14 cellular contexts compared by ENCODE assay signal in the genomic region with DNA sequence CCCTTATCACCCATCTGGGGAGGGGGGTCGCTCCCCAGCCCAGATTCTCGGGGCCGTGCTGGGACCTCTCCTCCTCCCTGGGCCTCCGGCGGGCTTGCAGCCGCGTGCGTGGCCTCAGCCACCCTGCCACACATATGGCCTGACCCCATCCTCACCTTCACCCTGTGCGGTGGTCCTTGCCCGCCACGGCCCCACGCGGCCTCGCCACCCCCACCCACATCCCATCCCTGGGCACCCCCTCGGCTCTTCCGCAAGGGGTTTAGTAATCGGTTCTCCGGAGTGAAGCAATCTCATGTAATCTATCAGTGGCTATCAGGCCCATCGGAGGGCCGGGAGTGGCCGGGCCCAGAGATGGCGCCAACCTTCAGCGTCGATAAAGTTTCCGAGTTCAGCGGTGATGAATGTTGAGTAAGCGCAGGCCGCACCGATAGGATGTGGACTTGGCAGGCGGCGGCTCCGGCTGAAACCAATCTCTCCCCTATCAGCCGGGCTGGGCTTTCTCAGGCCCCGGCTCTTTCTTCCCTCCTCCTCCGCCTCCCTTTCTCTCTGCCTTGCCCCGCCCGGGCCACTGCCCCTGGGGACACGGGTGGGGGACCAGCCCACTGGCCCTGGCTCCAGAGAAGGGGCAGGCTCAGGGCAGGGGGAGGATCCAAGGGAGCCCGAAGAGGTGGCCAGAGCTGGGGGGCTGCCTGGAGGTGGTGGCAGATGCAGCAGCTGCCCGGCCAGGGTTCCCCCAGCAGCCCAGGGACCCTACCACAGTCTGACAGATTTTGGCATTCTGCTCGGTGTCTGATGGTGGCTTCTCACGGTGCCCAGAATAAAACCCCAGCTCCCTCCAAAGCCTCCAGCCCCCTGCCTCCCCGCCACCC. TPM values are rescaled to one million over a fixed set of nuclear protein-coding genes. Genes with fewer than 3 reads are reported as not detected.
DNase-seq lines count a peak whose midpoint lies in the region; ATAC-seq and TF ChIP-seq lines count a peak whose summit lies in the region.
"Had no signal": no experiment of that assay in that cellular context is flagged by ENCODE, and none has a peak within 500 bp of the region (broad histone marks: within the 10 kb centered on the region; RNA-seq: fewer than 3 reads in every experiment).

No MANE protein-coding gene starts in this region.

- H3K4me3 ChIP-seq in breast epithelium (peak overlapping the region in 2 of 3 donors; percentile 30 to 51), mammary epithelial cell (replicated peaks in 1 of 3; ENCODE audit: insufficient read depth in 1 of 3, low read depth in 2 of 3, low read length in 3 of 3) (no peak overlapping the region), esophagus muscularis mucosa (peak overlapping the region in 1 of 4 donors; percentile 20), lung (no peak overlapping the region), uterus (peak overlapping the region; percentile 1 to 13), OCI-LY7 (ENCODE audit: low read depth, low read length, poor library complexity, severe bottlenecking) (no peak overlapping the region), A673 (ENCODE audit: low read depth, low read length, poor library complexity, severe bottlenecking) (no peak overlapping the region)

- CTCF ChIA-PET in mammary epithelial cell (lab: Charles Lee; ENCODE audit: low non-redundant PET) (no interaction called here), OCI-LY7 (lab: Charles Lee; ENCODE audit: unreplicated experiment) (no interaction called here), A673 (lab: Charles Lee) (no interaction called here)

- H3K4me2 ChIP-seq in mammary epithelial cell (ENCODE audit: insufficient read depth, low read depth, low read length) (no peak overlapping the region), OCI-LY7 (ENCODE audit: low read length) (no peak overlapping the region)

- no peak for TF ChIP-seq EP300 in esophagus muscularis mucosa (IDR thresholded peaks at IDR 0.05)

- H3K9me3 ChIP-seq in breast epithelium (no peaks in the 10 kb centered on the region), mammary epithelial cell (replicated peaks; ENCODE audit: insufficient read depth, low read length) (no peaks in the 10 kb centered on the region), esophagus muscularis mucosa (no peaks in the 10 kb centered on the region), lung (ENCODE audit: control insufficient read depth in 2 of 2, insufficient read depth in 1 of 2, low read length in 1 of 2) (no peaks in the 10 kb centered on the region), uterus (no peaks in the 10 kb centered on the region), OCI-LY7 (ENCODE audit: low read length) (no peaks in the 10 kb centered on the region), A673 (ENCODE audit: low read depth, low read length, poor library complexity, severe bottlenecking) (no peaks in the 10 kb centered on the region)

- dilution Hi-C loops in mammary epithelial cell (cut with HindIII; ENCODE audit: low sequenced_read_pairs) = no loop called here

- BruUV-seq in mammary epithelial cell (replicated peaks; lab: Mats Ljungman, UMichigan) (no TSS peak), OCI-LY7 (replicated peaks; lab: Mats Ljungman, UMichigan) (no TSS peak), A673 (replicated peaks; lab: Mats Ljungman, UMichigan) (no TSS peak)

- TF ChIP-seq POLR2A in breast epithelium (IDR thresholded peaks at IDR 0.05) (no peak), esophagus muscularis mucosa (IDR thresholded peaks at IDR 0.05; ENCODE audit: low read depth) (no peak), uterus (IDR thresholded peaks at IDR 0.05) (no peak)

- no peak overlapping the region for H2AFZ ChIP-seq in mammary epithelial cell (ENCODE audit: low read depth, low read length)
- H2AFZ ChIP-seq in OCI-LY7 (ENCODE audit: low read length) = no peak overlapping the region

- no peak for DNase-seq in breast epithelium (ENCODE audit: low spot score in 2 of 2)
- DNase-seq in mammary epithelial cell = no peak
- DNase-seq in esophagus muscularis mucosa (ENCODE audit: extremely low spot score) = no peak
- DNase-seq in lung (ENCODE audit: low spot score) = no peak
- peak; percentile 57 to 80 for DNase-seq in uterus
- no peak for DNase-seq in OCI-LY7 (ENCODE audit: low spot score)
- no peak for DNase-seq in HuH-7.5 (ENCODE audit: low spot score)
- no peak for DNase-seq in A673 (ENCODE audit: low spot score)
- DNase-seq: H7, head of caudate nucleus, kidney glomerular epithelial cell, NCI-H2107 had no signal

- H3K27ac ChIP-seq in breast epithelium (peak overlapping the region in 1 of 2 donors; percentile 71), mammary epithelial cell (ENCODE audit: insufficient read depth, low read depth, low read length) (no peak overlapping the region), esophagus muscularis mucosa (replicated peaks in 1 of 4) (peak overlapping the region in 3 of 4 donors; percentile 7 to 52 (median 39)), lung (ENCODE audit: low read depth in 1 of 2, low read length in 1 of 2) (no peak overlapping the region), uterus (peak overlapping the region; percentile 63 to 80), OCI-LY7 (ENCODE audit: low read depth, low read length, poor library complexity, severe bottlenecking) (no peak overlapping the region), A673 (ENCODE audit: low read depth, low read length, poor library complexity, severe bottlenecking) (no peak overlapping the region)
- H3K27ac ChIP-seq: 22Rv1, HL-60 had no signal

- in situ Hi-C loops in mammary epithelial cell (cut with MboI; ENCODE audit: low sequenced_read_pairs in 2 of 2) = no loop called here

- H3K9me2 ChIP-seq in OCI-LY7 (ENCODE audit: insufficient read depth, low read length) = no peaks in the 10 kb centered on the region

- H3K4me1 ChIP-seq in breast epithelium (no peaks in the 10 kb centered on the region), mammary epithelial cell (ENCODE audit: insufficient read depth, low read length) (no peaks in the 10 kb centered on the region), esophagus muscularis mucosa (peaks cover under 1 to 3% (median 2%) of the 10 kb centered on the region in 4 donors), lung (ENCODE audit: control insufficient read depth in 2 of 2, insufficient read depth in 2 of 2, low read length in 2 of 2) (no peaks in the 10 kb centered on the region), uterus (no peaks in the 10 kb centered on the region), OCI-LY7 (ENCODE audit: insufficient read depth, low read length, poor library complexity, severe bottlenecking) (peaks cover 21% of the 10 kb centered on the region), A673 (ENCODE audit: insufficient read depth, low read length, poor library complexity, severe bottlenecking) (no peaks in the 10 kb centered on the region)

- H4K20me1 ChIP-seq in mammary epithelial cell (ENCODE audit: insufficient read depth, low read length) (peaks cover 3% of the 10 kb centered on the region), OCI-LY7 (ENCODE audit: insufficient read depth, low read length) (peaks cover 4% of the 10 kb centered on the region; the same call in 1 of the 2 replicates)

- no peak for TF ChIP-seq CTCF in breast epithelium (IDR thresholded peaks at IDR 0.05)
- no peak for TF ChIP-seq CTCF in mammary epithelial cell (conservative IDR thresholded peaks at IDR 0.05 in 1 of 2, IDR thresholded peaks at IDR 0.05 in 1 of 2; ENCODE audit: extremely low read depth in 1 of 2, insufficient read depth in 1 of 2, low read depth in 1 of 2, low read length in 2 of 2)
- TF ChIP-seq CTCF in esophagus muscularis mucosa (IDR thresholded peaks at IDR 0.05) = no peak
- no peak for TF ChIP-seq CTCF in lung (IDR thresholded peaks at IDR 0.05; ENCODE audit: control extremely low read depth, extremely low read depth)
- no peak for TF ChIP-seq CTCF in uterus (IDR thresholded peaks at IDR 0.05)
- no peak for TF ChIP-seq CTCF in OCI-LY7 (conservative IDR thresholded peaks at IDR 0.05; ENCODE audit: low read length)
- no peak for TF ChIP-seq CTCF in A673 (conservative IDR thresholded peaks at IDR 0.05; ENCODE audit: low read depth, low read length)

- 80% methylated on average over 16 of the region's 43 CpGs for WGBS in mammary epithelial cell (ENCODE audit: low coverage, missing lambda C conversion rate)
- 82% methylated on average over 39 of the region's 43 CpGs for WGBS in esophagus muscularis mucosa
- 73 to 88% methylated on average over 38 to 43 of the region's 43 CpGs for WGBS in lung, 2 donors

- intact Hi-C loops in breast epithelium (cut with DNase I; ENCODE audit: low total_unique reads) = no loop called here
- intact Hi-C loops in mammary epithelial cell (cut with micrococcal nuclease) = no loop called here
- intact Hi-C loops in esophagus muscularis mucosa (cut with DNase I) = no loop called here
- intact Hi-C loops in uterus (cut with DNase I; ENCODE audit: low total_unique reads) = no loop called here
- intact Hi-C loops in OCI-LY7 (cut with micrococcal nuclease; ENCODE audit: unreplicated experiment) = no loop called here
- intact Hi-C loops in A673 (cut with micrococcal nuclease; ENCODE audit: unreplicated experiment) = no loop called here

- H3K79me2 ChIP-seq in mammary epithelial cell (ENCODE audit: insufficient read depth, low read length) (peaks cover 34% of the 10 kb centered on the region), OCI-LY7 (ENCODE audit: insufficient read depth, low read depth, low read length) (no peaks in the 10 kb centered on the region)

- H3K9ac ChIP-seq in mammary epithelial cell (ENCODE audit: insufficient read depth, low read length) = no peak overlapping the region

- H3K36me3 ChIP-seq in breast epithelium (no peaks in the 10 kb centered on the region), mammary epithelial cell (ENCODE audit: insufficient read depth, low read length) (no peaks in the 10 kb centered on the region), esophagus muscularis mucosa (no peaks in the 10 kb centered on the region), lung (ENCODE audit: control insufficient read depth in 2 of 2, insufficient read depth in 2 of 2, low read length in 2 of 2) (no peaks in the 10 kb centered on the region), uterus (no peaks in the 10 kb centered on the region), OCI-LY7 (ENCODE audit: insufficient read depth, low read length) (no peaks in the 10 kb centered on the region), A673 (ENCODE audit: insufficient read depth, low read length, poor library complexity, severe bottlenecking) (no peaks in the 10 kb centered on the region)

- no peaks in the 10 kb centered on the region for H3K27me3 ChIP-seq in breast epithelium
- no peaks in the 10 kb centered on the region for H3K27me3 ChIP-seq in mammary epithelial cell (ENCODE audit: insufficient read depth, low read length)
- H3K27me3 ChIP-seq in esophagus muscularis mucosa = peaks cover 0 to 4% (median 0%) of the 10 kb centered on the region in 4 donors
- no peaks in the 10 kb centered on the region for H3K27me3 ChIP-seq in lung (ENCODE audit: control insufficient read depth, insufficient read depth)
- H3K27me3 ChIP-seq in uterus = no peaks in the 10 kb centered on the region
- no peaks in the 10 kb centered on the region for H3K27me3 ChIP-seq in A673 (replicated peaks; ENCODE audit: insufficient read depth, low read depth, low read length, poor library complexity)

- POLR2A ChIA-PET in OCI-LY7 (lab: Charles Lee) (no interaction called here), A673 (lab: Charles Lee; ENCODE audit: low non-redundant PET) (no interaction called here)

- ATAC-seq in lung (ENCODE audit: insufficient read depth, low FRiP score) = peak; percentile 61

RNA-seq across cellular contexts. Expression of a gene that starts 20.8 kb away (rescaled TPM):
- total RNA-seq in breast epithelium (1 to 10 TPM in 2 of 3 donors, under 1 TPM in 1; 0.32 to 2.9 (median 2.3) TPM), mammary epithelial cell (10 to 100 TPM in 1 of 2 donors, 1 to 10 TPM in 1; 2.0 to 14.1 TPM), esophagus muscularis mucosa (1 to 10 TPM in 2 of 4 donors, under 1 TPM in 2; 0.42 to 1.4 (median 1.0) TPM), lung (1 to 10 TPM in 1 of 2 donors, under 1 TPM in 1; 0.57 to 9.0 TPM), uterus (1 to 10 TPM in 2 of 4 donors, under 1 TPM in 2; under 0.01 to 6.9 (median 0.77) TPM), OCI-LY7 (2022) (11.9 and 14.2 TPM in 2 replicates), A673 (2021) (5.6 and 6.7 TPM in 2 replicates)
- polyA plus RNA-seq in mammary epithelial cell (0.90 TPM), lung (1 to 10 TPM; 2.1 to 3.6 TPM)
- 0.21 TPM for polyA minus RNA-seq in mammary epithelial cell
- 0.98 and 2.1 TPM in 2 replicates for total RNA-seq in OCI-LY7 (2014; rRNA removed; shearing (Covaris generic))

Comparison
In these comparisons a context has a peak if more than half of its experiments do, and no peak if none do; other contexts are left out.
1. H3K4me3 ChIP-seq: peak in breast epithelium (2 of 3) and uterus (2 of 2); none in mammary epithelial cell (0 of 3), lung (single experiment), OCI-LY7 (single experiment) and A673 (single experiment).
2. DNase-seq: peak in uterus (2 of 2); none in breast epithelium (0 of 2), mammary epithelial cell (single experiment), esophagus muscularis mucosa (single experiment), lung (single experiment), OCI-LY7 (single experiment), HuH-7.5 (single experiment) and A673 (single experiment).
3. H3K27ac ChIP-seq: peak in esophagus muscularis mucosa (3 of 4) and uterus (2 of 2); none in mammary epithelial cell (single experiment), lung (0 of 2), OCI-LY7 (single experiment) and A673 (single experiment).